10 cellular contexts compared by ENCODE assay signal in genomic region chr9:89435315-89435823, GRCh38.
DNase-seq lines count a peak whose midpoint lies in the region; ATAC-seq and TF ChIP-seq lines count a peak whose summit lies in the region.
"Had no signal": no experiment of that assay in that cellular context is flagged by ENCODE, and none has a peak within 500 bp of the region (broad histone marks: within the 10 kb centered on the region; RNA-seq: fewer than 3 reads in every experiment).

No MANE protein-coding gene starts in this region.

- DNase-seq in NCI-H146 (lab: John Stamatoyannopoulos, UW) (peak; percentile 7), NCI-H146 treated with DMSO at 0.1 percent for 48 hours (lab: John Stamatoyannopoulos, UW; ENCODE audit: unreplicated experiment) (no peak), Panc1 (ENCODE audit: low read depth, low spot score) (no peak), epithelial cell of prostate (ENCODE audit: low read depth, low spot score) (peak; percentile 48), prostate gland (ENCODE audit: low spot score) (peak; percentile 90), foreskin melanocyte (no peak), adrenal gland (no peak), Ammon's horn (ENCODE audit: low spot score) (no peak)

- no peak for TF ChIP-seq CTCF in Panc1 (IDR thresholded peaks at IDR 0.05)
- no peak for TF ChIP-seq CTCF in prostate gland (IDR thresholded peaks at IDR 0.05)
- TF ChIP-seq CTCF in adrenal gland (IDR thresholded peaks at IDR 0.05) = no peak

- no TSS peak for BruUV-seq in Panc1 (replicated peaks; lab: Mats Ljungman, UMichigan)

- in situ Hi-C loops in Panc1 (cut with HindIII; ENCODE audit: low pct_unique_long_range_greater_than_20kb, low sequenced_read_pairs) = no loop called here

- CTCF ChIA-PET in Panc1 (lab: Charles Lee) = no interaction called here

- no peaks in the 10 kb centered on the region for H3K27me3 ChIP-seq in Panc1 (ENCODE audit: control insufficient read depth, insufficient read depth, low read length)
- no peaks in the 10 kb centered on the region for H3K27me3 ChIP-seq in prostate gland (replicated peaks; ENCODE audit: insufficient read depth)
- H3K27me3 ChIP-seq in adrenal gland = no peaks in the 10 kb centered on the region

- H3K36me3 ChIP-seq in Panc1 (ENCODE audit: control insufficient read depth, insufficient read depth, low read length) = no peaks in the 10 kb centered on the region
- H3K36me3 ChIP-seq in prostate gland = no peaks in the 10 kb centered on the region
- no peaks in the 10 kb centered on the region for H3K36me3 ChIP-seq in adrenal gland (replicated peaks in 1 of 2)

- POLR2A ChIA-PET in Panc1 (lab: Charles Lee) = no interaction called here

- 0 out of 2 replicates have a peak, but pooled peaks have one; percentile 26 for ATAC-seq in Panc1

- no peak overlapping the region for H3K4me3 ChIP-seq in Panc1 (ENCODE audit: low read depth in 2 of 2, low read length in 2 of 2)
- H3K4me3 ChIP-seq in prostate gland = no peak overlapping the region
- H3K4me3 ChIP-seq in adrenal gland = no peak overlapping the region
- H3K4me3 ChIP-seq: A549 had no signal

- 39% methylated on average over 8 of the region's 8 CpGs for WGBS in prostate gland
- WGBS in adrenal gland, 4 donors = 60 to 69% (median 66%) methylated on average over 8 of the region's 8 CpGs

- H3K4me1 ChIP-seq in Panc1 (ENCODE audit: control insufficient read depth, insufficient read depth, low read length) (no peaks in the 10 kb centered on the region), prostate gland (replicated peaks) (peaks cover 26% of the 10 kb centered on the region), adrenal gland (replicated peaks in 1 of 2) (peaks cover 0 to 5% of the 10 kb centered on the region in 2 donors)

- H3K27ac ChIP-seq in Panc1 (ENCODE audit: low read length) = no peak overlapping the region
- no peak overlapping the region for H3K27ac ChIP-seq in epithelial cell of prostate
- H3K27ac ChIP-seq in prostate gland = peak overlapping the region; percentile 3 to 39
- no peak overlapping the region for H3K27ac ChIP-seq in adrenal gland
- H3K27ac ChIP-seq: A549, HL-60 had no signal

- intact Hi-C loops in Panc1 (cut with micrococcal nuclease; ENCODE audit: unreplicated experiment) (no loop called here), prostate gland (cut with DNase I) (no loop called here), adrenal gland (cut with DNase I) (no loop called here)

- H3K9me3 ChIP-seq in Panc1 (ENCODE audit: control insufficient read depth, insufficient read depth, low read depth, low read length) (no peaks in the 10 kb centered on the region), prostate gland (no peaks in the 10 kb centered on the region), adrenal gland (replicated peaks in 1 of 3) (no peaks in the 10 kb centered on the region)
- H3K9me3 ChIP-seq: A549 had no signal

- no peak for TF ChIP-seq POLR2A in prostate gland (IDR thresholded peaks at IDR 0.05)
- TF ChIP-seq POLR2A in adrenal gland (IDR thresholded peaks at IDR 0.05) = no peak

Comparison
In these comparisons a context has a peak if more than half of its experiments do, and no peak if none do; other contexts are left out.
1. DNase-seq: peak in NCI-H146 (single experiment), epithelial cell of prostate (single experiment) and prostate gland (single experiment); none in NCI-H146 treated with DMSO at 0.1 percent for 48 hours (single experiment), Panc1 (single experiment), foreskin melanocyte (single experiment), adrenal gland (0 of 7) and Ammon's horn (single experiment).
2. H3K27ac ChIP-seq: peak in prostate gland (2 of 2); none in Panc1 (single experiment), epithelial cell of prostate (single experiment) and adrenal gland (0 of 5).